In genomic region chr5:125967576-125967975, GRCh38 we compare ENCODE assay signal across 34 cellular contexts.
"Had no signal": no experiment of that assay in that cellular context is flagged by ENCODE, and none has a peak within 500 bp of the region (broad histone marks: within the 10 kb centered on the region; RNA-seq: fewer than 3 reads in every experiment).

No MANE protein-coding gene starts in this region.

- H3K27me3 ChIP-seq: adrenal gland, ascending aorta, breast epithelium, dorsolateral prefrontal cortex, esophagus muscularis mucosa, foreskin keratinocyte had no signal

- H3K27ac Mint-ChIP-seq: activated B cell treated with CpG ODN at 0.5 μM for 24 hours; activated CD4-positive, alpha-beta memory T cell treated with anti-CD3 and anti-CD28 coated beads for 36 hours; activated CD4-positive, alpha-beta T cell treated with anti-CD3 and anti-CD28 coated beads, Interleukin-2, amount 10 ng/mL, durations not matched to agents 24 days and 14 days; activated CD8-positive, alpha-beta memory T cell treated with anti-CD3 and anti-CD28 coated beads, Interleukin-2, amount 10 ng/mL, durations not matched to agents 7 days and 5 days; activated CD8-positive, alpha-beta T cell treated with anti-CD3 and anti-CD28 coated beads, Interleukin-2, amount 10 ng/mL, durations not matched to agents 7 days and 5 days; activated naive CD4-positive, alpha-beta T cell treated with anti-CD3 and anti-CD28 coated beads for 36 hours; activated naive CD4-positive, alpha-beta T cell treated with anti-CD3 and anti-CD28 coated beads, Interleukin-2, amount 50 U/mL, for 24 hours; activated naive CD8-positive, alpha-beta T cell treated with anti-CD3 and anti-CD28 coated beads for 36 hours; activated naive CD8-positive, alpha-beta T cell treated with anti-CD3 and anti-CD28 coated beads, Interleukin-2, amount 50 U/mL, for 24 hours; activated T-helper 1 cell treated with anti-CD3 and anti-CD28 coated beads, Interleukin-12 subunit alpha, Interleukin-12 subunit beta, Interleukin-2, Interleukin-4 antibody, amounts not matched to agents 30 ng/mL and 10 ng/mL and 1 ng/mL, durations not matched to agents 14 hours and 24 hours and 36 hours; activated T-helper 2 cell treated with anti-CD3 and anti-CD28 coated beads, Interferon-gamma antibody, Interleukin-2, Interleukin-4, amounts not matched to agents 10 μg/mL and 5 μg/mL and 100 μg/mL, durations not matched to agents 14 hours and 24 hours and 36 hours; dendritic cell treated with granulocyte-macrophage colony-stimulating factor and Interleukin-4, amounts not matched to agents 40 ng/mL and 50 ng/mL, for 4 days; endodermal cell; T-cell; T-helper 1 cell treated with Interleukin-12 subunit alpha and Interleukin-12 subunit beta and Interleukin-4 antibody, amounts not matched to agents 30 μg/mL and 1 μg/mL, for 36 hours had no signal

- H3K4me3 Mint-ChIP-seq: activated B cell treated with CpG ODN at 0.5 μM for 24 hours; activated CD4-positive, alpha-beta memory T cell treated with anti-CD3 and anti-CD28 coated beads for 36 hours; activated CD4-positive, alpha-beta T cell treated with anti-CD3 and anti-CD28 coated beads, Interleukin-2, amount 10 ng/mL, durations not matched to agents 24 days and 14 days; activated CD8-positive, alpha-beta memory T cell treated with anti-CD3 and anti-CD28 coated beads, Interleukin-2, amount 10 ng/mL, durations not matched to agents 7 days and 5 days; activated CD8-positive, alpha-beta T cell treated with anti-CD3 and anti-CD28 coated beads, Interleukin-2, amount 10 ng/mL, durations not matched to agents 7 days and 5 days; activated naive CD4-positive, alpha-beta T cell treated with anti-CD3 and anti-CD28 coated beads for 36 hours; activated naive CD4-positive, alpha-beta T cell treated with anti-CD3 and anti-CD28 coated beads, Interleukin-2, amount 50 U/mL, for 24 hours; activated naive CD8-positive, alpha-beta T cell treated with anti-CD3 and anti-CD28 coated beads for 36 hours; activated naive CD8-positive, alpha-beta T cell treated with anti-CD3 and anti-CD28 coated beads, Interleukin-2, amount 50 U/mL, for 24 hours; activated T-helper 1 cell treated with anti-CD3 and anti-CD28 coated beads, Interleukin-12 subunit alpha, Interleukin-12 subunit beta, Interleukin-2, Interleukin-4 antibody, amounts not matched to agents 30 ng/mL and 10 ng/mL and 1 ng/mL, durations not matched to agents 14 hours and 24 hours and 36 hours; brain; central memory CD8-positive, alpha-beta T cell; dendritic cell treated with granulocyte-macrophage colony-stimulating factor and Interleukin-4, amounts not matched to agents 40 ng/mL and 50 ng/mL, for 4 days; endodermal cell; T-cell; T-helper 1 cell treated with Interleukin-12 subunit alpha and Interleukin-12 subunit beta and Interleukin-4 antibody, amounts not matched to agents 30 μg/mL and 1 μg/mL, for 36 hours had no signal

- H3K27ac ChIP-seq: adrenal gland, ascending aorta, breast epithelium, coronary artery, dorsolateral prefrontal cortex, esophagus muscularis mucosa, foreskin keratinocyte, WERI-Rb-1 had no signal

- H3K4me3 ChIP-seq: adrenal gland, ascending aorta, breast epithelium, coronary artery, dorsolateral prefrontal cortex, esophagus muscularis mucosa had no signal

- H3K9me3 ChIP-seq: adrenal gland, ascending aorta, breast epithelium, esophagus muscularis mucosa had no signal

- H3K4me1 ChIP-seq: adrenal gland, ascending aorta, breast epithelium, esophagus muscularis mucosa, foreskin keratinocyte had no signal

- H3K36me3 ChIP-seq: adrenal gland, ascending aorta, breast epithelium, esophagus muscularis mucosa, WERI-Rb-1 had no signal

- H3K36me3 Mint-ChIP-seq: activated CD4-positive, alpha-beta memory T cell treated with anti-CD3 and anti-CD28 coated beads for 36 hours; activated CD8-positive, alpha-beta memory T cell treated with anti-CD3 and anti-CD28 coated beads, Interleukin-2, amount 10 ng/mL, durations not matched to agents 7 days and 5 days; activated naive CD4-positive, alpha-beta T cell treated with anti-CD3 and anti-CD28 coated beads, Interleukin-2, amount 50 U/mL, for 24 hours; activated naive CD8-positive, alpha-beta T cell treated with anti-CD3 and anti-CD28 coated beads for 36 hours; brain; T-cell had no signal

- H3K9me3 Mint-ChIP-seq: activated B cell treated with CpG ODN at 0.5 μM for 24 hours; activated CD4-positive, alpha-beta T cell treated with anti-CD3 and anti-CD28 coated beads, Interleukin-2, amount 10 ng/mL, durations not matched to agents 24 days and 14 days; activated naive CD4-positive, alpha-beta T cell treated with anti-CD3 and anti-CD28 coated beads, Interleukin-2, amount 50 U/mL, for 24 hours; activated naive CD8-positive, alpha-beta T cell treated with anti-CD3 and anti-CD28 coated beads for 36 hours; activated naive CD8-positive, alpha-beta T cell treated with anti-CD3 and anti-CD28 coated beads, Interleukin-2, amount 50 U/mL, for 24 hours; activated T-helper 1 cell treated with anti-CD3 and anti-CD28 coated beads, Interleukin-12 subunit alpha, Interleukin-12 subunit beta, Interleukin-2, Interleukin-4 antibody, amounts not matched to agents 30 ng/mL and 10 ng/mL and 1 ng/mL, durations not matched to agents 14 hours and 24 hours and 36 hours; endodermal cell; T-helper 1 cell treated with Interleukin-12 subunit alpha and Interleukin-12 subunit beta and Interleukin-4 antibody, amounts not matched to agents 30 μg/mL and 1 μg/mL, for 36 hours had no signal

- H3K27me3 Mint-ChIP-seq: activated CD4-positive, alpha-beta memory T cell treated with anti-CD3 and anti-CD28 coated beads for 36 hours; activated CD4-positive, alpha-beta T cell treated with anti-CD3 and anti-CD28 coated beads, Interleukin-2, amount 10 ng/mL, durations not matched to agents 24 days and 14 days; activated CD8-positive, alpha-beta memory T cell treated with anti-CD3 and anti-CD28 coated beads, Interleukin-2, amount 10 ng/mL, durations not matched to agents 7 days and 5 days; activated naive CD4-positive, alpha-beta T cell treated with anti-CD3 and anti-CD28 coated beads, Interleukin-2, amount 50 U/mL, for 24 hours; activated naive CD8-positive, alpha-beta T cell treated with anti-CD3 and anti-CD28 coated beads for 36 hours; activated naive CD8-positive, alpha-beta T cell treated with anti-CD3 and anti-CD28 coated beads, Interleukin-2, amount 50 U/mL, for 24 hours; brain; central memory CD8-positive, alpha-beta T cell; dendritic cell treated with granulocyte-macrophage colony-stimulating factor and Interleukin-4, amounts not matched to agents 40 ng/mL and 50 ng/mL, for 4 days; T-cell had no signal

- H3K4me1 Mint-ChIP-seq: activated B cell treated with CpG ODN at 0.5 μM for 24 hours; activated CD4-positive, alpha-beta T cell treated with anti-CD3 and anti-CD28 coated beads, Interleukin-2, amount 10 ng/mL, durations not matched to agents 24 days and 14 days; activated CD8-positive, alpha-beta memory T cell treated with anti-CD3 and anti-CD28 coated beads, Interleukin-2, amount 10 ng/mL, durations not matched to agents 7 days and 5 days; activated naive CD4-positive, alpha-beta T cell treated with anti-CD3 and anti-CD28 coated beads, Interleukin-2, amount 50 U/mL, for 24 hours; activated naive CD8-positive, alpha-beta T cell treated with anti-CD3 and anti-CD28 coated beads for 36 hours; activated naive CD8-positive, alpha-beta T cell treated with anti-CD3 and anti-CD28 coated beads, Interleukin-2, amount 50 U/mL, for 24 hours; central memory CD8-positive, alpha-beta T cell; T-cell had no signal

- ATAC-seq: activated CD4-positive, CD25-positive, alpha-beta regulatory T cell treated with anti-CD3 and anti-CD28 coated beads, Interleukin-2, amount 50 U/mL, for 24 hours; activated CD8-positive, alpha-beta memory T cell treated with anti-CD3 and anti-CD28 coated beads, Interleukin-2, amount 10 ng/mL, durations not matched to agents 7 days and 5 days; activated CD8-positive, alpha-beta T cell treated with anti-CD3 and anti-CD28 coated beads, Interleukin-2, amount 10 ng/mL, durations not matched to agents 7 days and 5 days; activated naive CD8-positive, alpha-beta T cell treated with anti-CD3 and anti-CD28 coated beads, Interleukin-2, amount 50 U/mL, for 24 hours; foreskin keratinocyte; T-cell had no signal

- DNase-seq: activated B cell treated with CpG ODN at 0.5 μM for 24 hours; activated CD4-positive, alpha-beta memory T cell treated with anti-CD3 and anti-CD28 coated beads for 36 hours; activated CD4-positive, alpha-beta T cell treated with anti-CD3 and anti-CD28 coated beads, Interleukin-2, amount 10 ng/mL, durations not matched to agents 24 days and 14 days; activated CD8-positive, alpha-beta memory T cell treated with anti-CD3 and anti-CD28 coated beads, Interleukin-2, amount 10 ng/mL, durations not matched to agents 7 days and 5 days; activated CD8-positive, alpha-beta memory T cell treated with anti-CD3 and anti-CD28 coated beads, Interleukin-2, amount 50 U/mL, for 4 hours; activated CD8-positive, alpha-beta T cell treated with anti-CD3 and anti-CD28 coated beads, Interleukin-2, amount 10 ng/mL, durations not matched to agents 7 days and 5 days; activated effector memory CD4-positive, alpha-beta T cell treated with anti-CD3 and anti-CD28 coated beads, Interleukin-2, amount 50 U/mL, for 16 hours; activated naive CD4-positive, alpha-beta T cell treated with anti-CD3 and anti-CD28 coated beads for 36 hours; activated naive CD8-positive, alpha-beta T cell treated with anti-CD3 and anti-CD28 coated beads for 36 hours; activated naive CD8-positive, alpha-beta T cell treated with anti-CD3 and anti-CD28 coated beads, Interleukin-2, amount 50 U/mL, for 24 hours; activated T-cell treated with anti-CD3 and anti-CD28 coated beads, Interleukin-2, amount 50 U/mL, for 1 hour; activated T-cell treated with anti-CD3 and anti-CD28 coated beads, Interleukin-2, amount 50 U/mL, for 48 hours; adrenal gland; dorsolateral prefrontal cortex; effector memory CD4-positive, alpha-beta T cell; endodermal cell; erythroblast; foreskin keratinocyte; head of caudate nucleus; T-cell; T1000; WERI-Rb-1 had no signal
